17 cellular contexts compared by ENCODE assay signal in genomic region chr2:9288681-9289338, GRCh38.
DNase-seq lines count a peak whose midpoint lies in the region; ATAC-seq, FAIRE-seq and TF ChIP-seq lines count a peak whose summit lies in the region.
"Had no signal": no experiment of that assay in that cellular context is flagged by ENCODE, and none has a peak within 500 bp of the region (broad histone marks: within the 10 kb centered on the region; RNA-seq: fewer than 3 reads in every experiment).

No MANE protein-coding gene starts in this region.

- no peak overlapping the region for H4K5ac ChIP-seq in H1 (ENCODE audit: insufficient read length, low read depth, low read length)

- H4K20me1 ChIP-seq in PC-3 (ENCODE audit: low read length) (no peaks in the 10 kb centered on the region), H1 (replicated peaks in 1 of 2; ENCODE audit: control insufficient read depth in 1 of 2, insufficient read depth in 2 of 2, low read length in 2 of 2) (no peaks in the 10 kb centered on the region)

- H3F3A ChIP-seq in PC-3 (ENCODE audit: low read length, unreplicated experiment) = peaks cover 14% of the 10 kb centered on the region

- DNase-seq in Daoy (ENCODE audit: low read depth) (peak; percentile 33), PC-3 (peak; percentile 22), H1 (ENCODE audit: low read depth in 1 of 2, low spot score in 2 of 2) (no peak), mesenchymal stem cell (peak; percentile 50), NCI-H1105 treated with DMSO at 0.1 percent for 48 hours (lab: John Stamatoyannopoulos, UW) (no peak)
- no peak for DNase-seq in activated T-cell treated with anti-CD3 and anti-CD28 coated beads, Interleukin-2, amount 50 U/mL, for 48 hours
- no peak for DNase-seq in activated CD4-positive, CD25-positive, alpha-beta regulatory T cell (lab: John Stamatoyannopoulos, UW)
- DNase-seq: activated CD8-positive, alpha-beta memory T cell treated with anti-CD3 and anti-CD28 coated beads, Interleukin-2, amount 10 ng/mL, durations not matched to agents 7 days and 5 days; activated naive CD8-positive, alpha-beta T cell treated with anti-CD3 and anti-CD28 coated beads, Interleukin-2, amount 10 ng/mL, durations not matched to agents 7 days and 5 days; CD4-positive, CD25-positive, alpha-beta regulatory T cell; left ventricle myocardium inferior; NCI-H2029; stomach had no signal

- H3K27me3 ChIP-seq in PC-3 (ENCODE audit: low read length) = no peaks in the 10 kb centered on the region
- H3K27me3 ChIP-seq in H1 (replicated peaks in 1 of 4; ENCODE audit: control insufficient read depth in 3 of 4, extremely low read depth in 1 of 4, insufficient read depth in 3 of 4, low read length in 3 of 4) = no peaks in the 10 kb centered on the region; a peak in 1 of 7 replicates
- H3K27me3 ChIP-seq in mesenchymal stem cell (ENCODE audit: control insufficient read depth in 1 of 2, insufficient read depth in 1 of 2, low read length in 2 of 2) = no peaks in the 10 kb centered on the region
- H3K27me3 ChIP-seq: stomach had no signal

- no peak for TF ChIP-seq RAD21 in H1 (IDR thresholded peaks at IDR 0.05 in 1 of 2, conservative IDR thresholded peaks at IDR 0.05 in 1 of 2; ENCODE audit: low read depth in 2 of 2, low read length in 2 of 2)

- peak overlapping the region; percentile 58 for H3K4me2 ChIP-seq in PC-3 (ENCODE audit: low read length)
- H3K4me2 ChIP-seq in H1 (ENCODE audit: insufficient read depth in 1 of 2, low read depth in 2 of 2, low read length in 2 of 2) = peak overlapping the region; percentile 35 to 48; a peak in 3 of 4 replicates
- H3K4me2 ChIP-seq in mesenchymal stem cell (ENCODE audit: low read length, poor library complexity, severe bottlenecking) = no peak overlapping the region
- H3K4me2 ChIP-seq: KMS-11 had no signal

- H3K27ac ChIP-seq in PC-3 (ENCODE audit: low read length) (peak overlapping the region; percentile 98), H1 (ENCODE audit: low read depth, low read length) (no peak overlapping the region), mesenchymal stem cell (ENCODE audit: low read length, poor library complexity, severe bottlenecking) (peak overlapping the region; percentile 91)
- H3K27ac ChIP-seq: KMS-11, left ventricle myocardium inferior, SK-N-MC had no signal

- no peaks in the 10 kb centered on the region for H3K23me2 ChIP-seq in H1 (ENCODE audit: low read depth, low read length)

- H2BK120ac ChIP-seq in H1 (replicated peaks; ENCODE audit: low read depth, low read length) (no peak overlapping the region), mesenchymal stem cell (ENCODE audit: low read depth, low read length) (peak overlapping the region; percentile 42)

- no peaks in the 10 kb centered on the region; the same call in 1 of the 2 replicates for H3K79me1 ChIP-seq in H1 (ENCODE audit: low read depth, low read length)
- peaks cover 23% of the 10 kb centered on the region for H3K79me1 ChIP-seq in mesenchymal stem cell (replicated peaks; ENCODE audit: low read length, poor library complexity, severe bottlenecking)

- H2BK15ac ChIP-seq in H1 (ENCODE audit: low read length) = no peak overlapping the region
- no peak overlapping the region for H2BK15ac ChIP-seq in mesenchymal stem cell (ENCODE audit: low read depth, poor library complexity, severe bottlenecking)

- H4K91ac ChIP-seq in H1 (replicated peaks; ENCODE audit: insufficient read length, low read length) (no peak overlapping the region), mesenchymal stem cell (ENCODE audit: low read length) (peak overlapping the region; percentile 52)

- H3K23ac ChIP-seq in H1 (ENCODE audit: insufficient read length) = no peak overlapping the region
- H3K23ac ChIP-seq in mesenchymal stem cell (ENCODE audit: low read length in 2 of 2) = no peak overlapping the region

- no peak for FAIRE-seq in H1 (lab: Jason Lieb, UNC)

- POLR2A ChIA-PET in PC-3 (lab: Charles Lee; ENCODE audit: unreplicated experiment) (interaction anchor here (0.6 to 1.5 kb wide), 3 partner anchors 15 to 80 kb away, joined by 4 to 10 read pairs (median 8); no protein-coding TSS in a partner anchor), H1 (lab: Charles Lee; ENCODE audit: partially characterized antibody) (no interaction called here)

- BruUV-seq in PC-3 (replicated peaks; lab: Mats Ljungman, UMichigan) = no TSS peak

- no peak overlapping the region for H3K14ac ChIP-seq in H1 (ENCODE audit: insufficient read length)
- no peak overlapping the region for H3K14ac ChIP-seq in mesenchymal stem cell (ENCODE audit: low read length in 2 of 2)

- CTCF ChIA-PET in PC-3 (lab: Charles Lee) (interaction anchor here (0.7 to 1.0 kb wide), 2 partner anchors 44 to 144 kb away, joined by 3 to 4 read pairs; no protein-coding TSS in a partner anchor), H1 (lab: Charles Lee; ENCODE audit: partially characterized antibody) (interaction anchor here (0.6 to 2.7 kb wide), 8 partner anchors 8 to 79 kb away, joined by 3 to 9 read pairs (median 4); no protein-coding TSS in a partner anchor)

- no peak overlapping the region for H2BK20ac ChIP-seq in H1 (ENCODE audit: low read length)

- peak overlapping the region; percentile 51 for H3K9ac ChIP-seq in PC-3 (ENCODE audit: low read length)
- no peak overlapping the region for H3K9ac ChIP-seq in H1 (replicated peaks in 1 of 4; ENCODE audit: extremely low read depth in 1 of 4, low read depth in 3 of 4, low read length in 3 of 4)
- H3K9ac ChIP-seq in mesenchymal stem cell (ENCODE audit: low read length) = peak overlapping the region; percentile 76
- H3K9ac ChIP-seq: KMS-11 had no signal

- no peak overlapping the region; the same call in 1 of the 2 replicates for H3K18ac ChIP-seq in H1 (ENCODE audit: extremely low read depth, low read length)
- peak overlapping the region; percentile 61 to 79 for H3K18ac ChIP-seq in mesenchymal stem cell (ENCODE audit: low read depth in 1 of 2, low read length in 2 of 2)

- no peak overlapping the region; the same call in 1 of the 2 replicates for H2BK12ac ChIP-seq in H1 (ENCODE audit: low read depth, low read length)
- H2BK12ac ChIP-seq in mesenchymal stem cell (ENCODE audit: low read length in 2 of 2) = peak overlapping the region; percentile 48 to 93

- no peak for TF ChIP-seq EP300 in H1 (IDR thresholded peaks at IDR 0.05; ENCODE audit: borderline replicate concordance in 1 of 2, low read depth in 2 of 2, low read length in 2 of 2)

- no peaks in the 10 kb centered on the region for H3K9me2 ChIP-seq in PC-3 (replicated peaks; ENCODE audit: low read length)

- H2AFZ ChIP-seq in PC-3 (ENCODE audit: low read length) = no peak overlapping the region
- H2AFZ ChIP-seq in H1 (ENCODE audit: low read length) = no peak overlapping the region
- no peak overlapping the region for H2AFZ ChIP-seq in mesenchymal stem cell (ENCODE audit: low read depth, low read length)

- ATAC-seq in PC-3 (no peak), HG02970 (IDR thresholded peaks at IDR 0.05; ENCODE audit: low FRiP score, unreplicated experiment) (no peak)
- ATAC-seq: activated CD8-positive, alpha-beta memory T cell treated with anti-CD3 and anti-CD28 coated beads, Interleukin-2, amount 10 ng/mL, durations not matched to agents 7 days and 5 days; sciatic nerve had no signal

- no peak overlapping the region for H3K56ac ChIP-seq in H1 (replicated peaks; ENCODE audit: insufficient read length, low read depth, low read length)

- H3K9me3 ChIP-seq in PC-3 (ENCODE audit: low read length) (no peaks in the 10 kb centered on the region), H1 (ENCODE audit: insufficient read depth in 2 of 2, low read depth in 1 of 2, low read length in 1 of 2) (no peaks in the 10 kb centered on the region), mesenchymal stem cell (ENCODE audit: control insufficient read depth, low read length) (no peaks in the 10 kb centered on the region)
- H3K9me3 ChIP-seq: left ventricle myocardium inferior, stomach had no signal

- 22% methylated on average over 5 of the region's 5 CpGs; no CpG with 5 or more reads in 1 of the 2 experiments for WGBS in H1 (ENCODE audit: extremely low coverage in 1 of 2, insufficient coverage in 1 of 2, insufficient read length in 1 of 2, insufficient replicate concordance in 2 of 2, low coverage in 1 of 2, low lambda C conversion rate in 2 of 2, missing lambda C conversion rate in 1 of 2), 2 experiments
- WGBS in mesenchymal stem cell = 84% methylated on average over 3 of the region's 5 CpGs

- no peak for TF ChIP-seq POLR2A in H1 (IDR thresholded peaks at IDR 0.05; ENCODE audit: control extremely low read depth in 1 of 2, low read depth in 2 of 2, low read length in 2 of 2)

- H3K79me2 ChIP-seq in PC-3 (ENCODE audit: low read length) (peaks cover 69% of the 10 kb centered on the region), H1 (ENCODE audit: control insufficient read depth in 1 of 2, insufficient read depth in 2 of 2, low read length in 2 of 2) (no peaks in the 10 kb centered on the region)

- H2AK5ac ChIP-seq in H1 (ENCODE audit: low read depth, low read length) = no peak overlapping the region
- H2AK5ac ChIP-seq in mesenchymal stem cell (ENCODE audit: low read length, severe bottlenecking) = peak overlapping the region; percentile 91

- peaks cover 14% of the 10 kb centered on the region; the same call in 1 of the 2 replicates for H3K36me3 ChIP-seq in PC-3 (ENCODE audit: low read depth, low read length)
- H3K36me3 ChIP-seq in H1 (ENCODE audit: control insufficient read depth in 2 of 4, insufficient read depth in 4 of 4, low read length in 3 of 4) = no peaks in the 10 kb centered on the region
- H3K36me3 ChIP-seq in mesenchymal stem cell (ENCODE audit: control insufficient read depth in 1 of 2, insufficient read depth in 2 of 2, low read depth in 1 of 2, low read length in 2 of 2) = peaks cover under 1 to 21% of the 10 kb centered on the region in 2 experiments
- H3K36me3 ChIP-seq: left ventricle myocardium inferior, stomach had no signal

- H3K4me3 ChIP-seq in PC-3 (ENCODE audit: low read length) (peak overlapping the region; percentile 15), H1 (ENCODE audit: extremely low read depth in 1 of 4, insufficient read depth in 2 of 4, low read depth in 3 of 4, low read length in 4 of 4) (peak overlapping the region in 1 of 4 experiments; percentile 24; a peak in 1 of 8 replicates), mesenchymal stem cell (ENCODE audit: insufficient read depth in 1 of 2, low read depth in 1 of 2, low read length in 2 of 2) (no peak overlapping the region)
- H3K4me3 ChIP-seq: left ventricle myocardium inferior, SK-N-MC, stomach had no signal

- H3K4ac ChIP-seq in H1 (replicated peaks; ENCODE audit: insufficient read length, low read depth, low read length) (no peak overlapping the region), mesenchymal stem cell (ENCODE audit: low read depth in 1 of 2, low read length in 2 of 2) (peak overlapping the region; percentile 13 to 63)

- no peak overlapping the region for H4K8ac ChIP-seq in H1 (ENCODE audit: extremely low read depth, insufficient read depth, low read length)
- H4K8ac ChIP-seq in mesenchymal stem cell (ENCODE audit: low read length) = peak overlapping the region; percentile 33

- H3K4me1 ChIP-seq in PC-3 (ENCODE audit: insufficient read depth, low read length) (peaks cover 54% of the 10 kb centered on the region), H1 (replicated peaks in 1 of 4; ENCODE audit: control insufficient read depth in 3 of 4, insufficient read depth in 4 of 4, low read length in 3 of 4) (peaks cover 2 to 21% (median 11%) of the 10 kb centered on the region in 4 experiments), mesenchymal stem cell (ENCODE audit: control insufficient read depth, insufficient read depth, low read depth, low read length) (peaks cover 26% of the 10 kb centered on the region)

- H2BK5ac ChIP-seq in H1 (ENCODE audit: low read depth, low read length) (no peak overlapping the region), mesenchymal stem cell (ENCODE audit: low read depth, low read length, poor library complexity, severe bottlenecking) (peak overlapping the region; percentile 92)

- no peak for TF ChIP-seq CTCF in PC-3 (conservative IDR thresholded peaks at IDR 0.05; ENCODE audit: low read depth, low read length)
- no peak for TF ChIP-seq CTCF in H1 (IDR thresholded peaks at IDR 0.05; ENCODE audit: control extremely low read depth in 1 of 3, insufficient read depth in 1 of 3, low read depth in 1 of 3, low read length in 3 of 3)

- intact Hi-C loops in PC-3 (cut with micrococcal nuclease) = no loop called here

Comparison
In these comparisons a context has a peak if more than half of its experiments do, and no peak if none do; other contexts are left out.
1. DNase-seq: peak in Daoy (single experiment), PC-3 (single experiment) and mesenchymal stem cell (single experiment); none in H1 (0 of 2), activated T-cell treated with anti-CD3 and anti-CD28 coated beads, Interleukin-2, amount 50 U/mL, for 48 hours (0 of 2), activated CD4-positive, CD25-positive, alpha-beta regulatory T cell (0 of 4) and NCI-H1105 treated with DMSO at 0.1 percent for 48 hours (single experiment).
2. H3K9ac ChIP-seq: peak in PC-3 (single experiment) and mesenchymal stem cell (single experiment); none in H1 (0 of 4).